ENCODE assay signal across 8 cellular contexts in the genomic region with DNA sequence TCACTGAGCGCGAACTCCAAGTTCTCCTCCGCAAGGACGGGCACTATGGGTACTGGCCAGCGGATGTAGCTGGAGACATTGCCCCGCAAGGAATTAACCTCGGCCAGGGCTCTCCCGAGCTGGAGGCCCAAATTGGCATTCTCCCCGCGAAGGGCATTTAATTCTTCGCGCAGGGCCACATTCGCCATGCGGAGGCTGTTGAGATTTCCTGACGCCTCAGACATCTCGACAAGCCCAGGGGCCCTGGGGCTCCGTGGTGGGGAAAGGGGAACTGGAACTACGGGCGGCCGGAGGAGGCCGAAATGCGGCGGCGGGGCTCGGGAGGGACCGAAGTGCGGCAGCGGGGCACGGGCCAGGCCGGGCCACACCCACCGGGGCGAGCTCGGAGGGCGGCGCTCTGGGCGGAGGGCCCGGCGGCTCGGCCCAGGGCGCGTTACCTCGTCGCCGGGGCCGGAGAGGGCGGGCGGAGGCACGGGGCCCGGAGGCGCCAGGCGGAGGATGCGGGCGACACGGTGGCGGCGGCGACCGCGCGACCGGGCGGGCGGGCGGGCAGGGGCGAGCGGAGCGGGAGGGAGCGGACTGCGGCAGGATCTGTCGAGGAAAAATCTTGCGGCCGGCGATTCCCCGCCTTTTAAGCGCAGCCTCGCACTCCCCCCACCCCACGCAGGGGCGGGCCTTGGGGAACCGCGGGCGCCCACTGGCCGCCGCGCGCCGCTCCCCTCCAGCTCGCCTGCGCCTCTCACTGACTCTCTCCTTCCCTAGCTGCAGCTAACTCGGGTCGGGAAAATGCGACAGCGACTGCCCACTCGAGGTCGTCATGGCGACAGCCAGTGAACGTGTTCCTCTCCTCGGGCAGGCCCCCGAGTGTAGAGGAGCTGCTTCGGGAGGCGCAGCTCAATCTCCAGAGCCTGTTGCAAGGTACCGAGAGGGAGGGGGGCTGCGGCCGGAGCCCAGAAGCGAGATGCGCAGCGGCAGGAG. TPM values are rescaled to one million over a fixed set of nuclear protein-coding genes. Genes with fewer than 3 reads are reported as not detected.
A peak's percentile ranks its signal among the peaks of the same experiment; 100 is the strongest.
DNase-seq lines count a peak whose midpoint lies in the region; ATAC-seq and TF ChIP-seq lines count a peak whose summit lies in the region.

A gene (minus strand): TSS at position 599 of the 978 bp plus-strand sequence.

- H3K9me3 Mint-ChIP-seq in GM23338 (peaks cover 17% of the 10 kb centered on the region), brain (peaks cover 0 to 28% (median 22%) of the 10 kb centered on the region in 5 experiments)

- peak; percentile 88 for DNase-seq in D341Med (ENCODE audit: low spot score)
- DNase-seq in GM23338 (ENCODE audit: low spot score): peak; percentile 63
- peak; percentile 94 to 97 (median 95) for DNase-seq in NCI-H1417 (lab: John Stamatoyannopoulos, UW)
- DNase-seq in T-helper 22 cell (ENCODE audit: low read depth): peak; percentile 61
- DNase-seq in hypothalamus (lab: John Stamatoyannopoulos, UW): peak; percentile 1 to 86 (median 70)
- peak; percentile 54 for DNase-seq in renal cortical epithelial cell (ENCODE audit: low read depth)
- DNase-seq in NOMO-1 treated with dmso at 0.1 percent for 144 hours (lab: John Stamatoyannopoulos, UW; ENCODE audit: unreplicated experiment): no peak

- H3K79me2 ChIP-seq in GM23338 (replicated peaks; ENCODE audit: insufficient read depth): no peaks in the 10 kb centered on the region

- H3K27me3 ChIP-seq in GM23338 (ENCODE audit: insufficient read depth): peaks cover 49% of the 10 kb centered on the region

- H3K4me3 ChIP-seq in GM23338: peak within 1 kb of the TSS; percentile 58

- H3K4me3 Mint-ChIP-seq in GM23338: peak within 1 kb of the TSS; percentile 76
- peak within 1 kb of the TSS; percentile 86 to 95 (median 88) for H3K4me3 Mint-ChIP-seq in brain

- H4K20me1 ChIP-seq in GM23338 (replicated peaks; ENCODE audit: insufficient read depth): no peaks in the 10 kb centered on the region

- H3K27ac Mint-ChIP-seq in GM23338: no peak within 1 kb of the TSS
- H3K27ac Mint-ChIP-seq in brain: peak within 1 kb of the TSS; percentile 90 to 99 (median 98)

- no peaks in the 10 kb centered on the region for H3F3A ChIP-seq in GM23338 (replicated peaks; ENCODE audit: low read depth)

- no peak within 1 kb of the TSS for H2AFZ ChIP-seq in GM23338

- H3K36me3 Mint-ChIP-seq in GM23338 (ENCODE audit: low read depth) (peaks cover 24% of the 10 kb centered on the region), brain (peaks cover 28% of the 10 kb centered on the region)

- H3K36me3 ChIP-seq in GM23338 (ENCODE audit: insufficient read depth): no peaks in the 10 kb centered on the region

- ATAC-seq in GM23338: peak; percentile 70

- H3K27me3 Mint-ChIP-seq in GM23338 (ENCODE audit: insufficient read depth, low read depth, poor library complexity) (peaks cover 48% of the 10 kb centered on the region), brain (peaks cover 2% of the 10 kb centered on the region)

- peak within 1 kb of the TSS; percentile 80 for H3K4me2 ChIP-seq in GM23338

- TF ChIP-seq CTCF in GM23338 (conservative IDR thresholded peaks at IDR 0.05; ENCODE audit: low read depth in 2 of 2) (no peak), brain (conservative IDR thresholded peaks at IDR 0.05) (peak in 1 of 2 experiments; percentile 10)

- no peak within 1 kb of the TSS for H3K27ac ChIP-seq in GM23338 (ENCODE audit: low read depth)

- peaks cover 22% of the 10 kb centered on the region for H3K4me1 Mint-ChIP-seq in GM23338
- peaks cover 57% of the 10 kb centered on the region for H3K4me1 Mint-ChIP-seq in brain

- H3K9me2 ChIP-seq in GM23338 (ENCODE audit: insufficient read depth): no peaks in the 10 kb centered on the region

- peaks cover 6% of the 10 kb centered on the region for H3K4me1 ChIP-seq in GM23338 (ENCODE audit: insufficient read depth)

TF ChIP-seq in GM23338, 12 proteins besides CTCF, POLR2A, EP300 and RAD21:
- TF ChIP-seq EZH2phosphoT487 (IDR thresholded peaks at IDR 0.05; ENCODE audit: unreplicated experiment) (no peak), POLR2AphosphoS5 (IDR thresholded peaks at IDR 0.05; ENCODE audit: low read depth) (no peak), EZH2 (IDR thresholded peaks at IDR 0.05; ENCODE audit: low read depth, unreplicated experiment) (no peak), CREB1 (CRISPR knock-in tag; IDR thresholded peaks at IDR 0.05; ENCODE audit: low read depth) (no peak), JUNB (IDR thresholded peaks at IDR 0.05; ENCODE audit: unreplicated experiment) (no peak)
- TF ChIP-seq, protein P1, sequence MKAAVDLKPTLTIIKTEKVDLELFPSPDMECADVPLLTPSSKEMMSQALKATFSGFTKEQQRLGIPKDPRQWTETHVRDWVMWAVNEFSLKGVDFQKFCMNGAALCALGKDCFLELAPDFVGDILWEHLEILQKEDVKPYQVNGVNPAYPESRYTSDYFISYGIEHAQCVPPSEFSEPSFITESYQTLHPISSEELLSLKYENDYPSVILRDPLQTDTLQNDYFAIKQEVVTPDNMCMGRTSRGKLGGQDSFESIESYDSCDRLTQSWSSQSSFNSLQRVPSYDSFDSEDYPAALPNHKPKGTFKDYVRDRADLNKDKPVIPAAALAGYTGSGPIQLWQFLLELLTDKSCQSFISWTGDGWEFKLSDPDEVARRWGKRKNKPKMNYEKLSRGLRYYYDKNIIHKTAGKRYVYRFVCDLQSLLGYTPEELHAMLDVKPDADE (IDR thresholded peaks at IDR 0.05): no peak
TF ChIP-seq in GM23338: peak in this region for 0.

RNA-seq across cellular contexts. Expression of the gene that starts here (rescaled TPM):
- total RNA-seq in GM23338 (2014; rRNA removed; shearing (Covaris generic)): 0.35 and 0.94 TPM in 2 replicates
- polyA plus RNA-seq in GM23338 (2016; fragmentation: Nextera tagmentation; extraction: Ambion mirVana) (0.31 and 0.52 TPM in 2 replicates), brain (ENCODE audit: insufficient read depth, low read depth, low replicate concordance) (38.0 TPM)
- 0.17 and 3.9 TPM in 2 replicates for total RNA-seq in renal cortical epithelial cell

Comparison
In these comparisons a context has a peak if more than half of its experiments do, and no peak if none do; other contexts are left out.
1. RNA of the gene that starts here (polyA plus RNA-seq): 38.0 TPM in brain (single experiment); 0.31 to 0.52 TPM in GM23338; every median in the first group is over 10 times any median in the second.
2. Peak in DNase-seq, ATAC-seq, H3K4me3 ChIP-seq and H3K4me2 ChIP-seq in GM23338; RNA of the gene not detected or under 1 TPM.